ENCODE assay signal across 2 cellular contexts in the genomic region with DNA sequence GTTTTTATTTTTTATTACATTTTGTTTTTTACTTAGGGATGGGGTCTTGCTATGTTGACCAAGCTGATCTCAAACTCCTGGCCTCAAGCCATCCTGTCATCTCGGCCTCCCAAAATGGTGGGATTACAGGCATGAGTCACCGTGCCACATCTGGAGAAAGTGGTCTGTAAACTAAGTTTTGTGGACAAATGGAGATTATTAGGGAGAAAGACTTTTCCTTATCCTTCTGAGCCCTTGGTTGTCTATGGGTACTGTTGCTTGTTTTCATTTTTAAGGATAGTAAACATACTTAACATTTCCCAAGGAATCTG.
A peak's percentile ranks its signal among the peaks of the same experiment; 100 is the strongest.
TF ChIP-seq lines count a peak whose summit lies in the region.

No MANE protein-coding gene starts in this region.

TF ChIP-seq in HEK293, 187 proteins besides CTCF, POLR2A, EP300 and RAD21:
- no peak for TF ChIP-seq ZBTB20 (tag by site-specific recombination; IDR thresholded peaks at IDR 0.05)
- TF ChIP-seq BCL11A (tag by site-specific recombination; IDR thresholded peaks at IDR 0.05; ENCODE audit: low read depth): 0 out of 2 replicates have a peak, but pooled peaks have one; percentile 25
- no peak for TF ChIP-seq ZNF221 (tag by site-specific recombination; IDR thresholded peaks at IDR 0.05; ENCODE audit: borderline replicate concordance)
- peak; percentile 85 for TF ChIP-seq ZSCAN16 (tag by site-specific recombination; IDR thresholded peaks at IDR 0.05)
- TF ChIP-seq, protein P1, sequence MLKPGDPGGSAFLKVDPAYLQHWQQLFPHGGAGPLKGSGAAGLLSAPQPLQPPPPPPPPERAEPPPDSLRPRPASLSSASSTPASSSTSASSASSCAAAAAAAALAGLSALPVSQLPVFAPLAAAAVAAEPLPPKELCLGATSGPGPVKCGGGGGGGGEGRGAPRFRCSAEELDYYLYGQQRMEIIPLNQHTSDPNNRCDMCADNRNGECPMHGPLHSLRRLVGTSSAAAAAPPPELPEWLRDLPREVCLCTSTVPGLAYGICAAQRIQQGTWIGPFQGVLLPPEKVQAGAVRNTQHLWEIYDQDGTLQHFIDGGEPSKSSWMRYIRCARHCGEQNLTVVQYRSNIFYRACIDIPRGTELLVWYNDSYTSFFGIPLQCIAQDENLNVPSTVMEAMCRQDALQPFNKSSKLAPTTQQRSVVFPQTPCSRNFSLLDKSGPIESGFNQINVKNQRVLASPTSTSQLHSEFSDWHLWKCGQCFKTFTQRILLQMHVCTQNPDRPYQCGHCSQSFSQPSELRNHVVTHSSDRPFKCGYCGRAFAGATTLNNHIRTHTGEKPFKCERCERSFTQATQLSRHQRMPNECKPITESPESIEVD (tag by site-specific recombination; IDR thresholded peaks at IDR 0.05): peak; percentile 66; the same call in 1 of the 2 replicates
- TF ChIP-seq, protein P2, sequence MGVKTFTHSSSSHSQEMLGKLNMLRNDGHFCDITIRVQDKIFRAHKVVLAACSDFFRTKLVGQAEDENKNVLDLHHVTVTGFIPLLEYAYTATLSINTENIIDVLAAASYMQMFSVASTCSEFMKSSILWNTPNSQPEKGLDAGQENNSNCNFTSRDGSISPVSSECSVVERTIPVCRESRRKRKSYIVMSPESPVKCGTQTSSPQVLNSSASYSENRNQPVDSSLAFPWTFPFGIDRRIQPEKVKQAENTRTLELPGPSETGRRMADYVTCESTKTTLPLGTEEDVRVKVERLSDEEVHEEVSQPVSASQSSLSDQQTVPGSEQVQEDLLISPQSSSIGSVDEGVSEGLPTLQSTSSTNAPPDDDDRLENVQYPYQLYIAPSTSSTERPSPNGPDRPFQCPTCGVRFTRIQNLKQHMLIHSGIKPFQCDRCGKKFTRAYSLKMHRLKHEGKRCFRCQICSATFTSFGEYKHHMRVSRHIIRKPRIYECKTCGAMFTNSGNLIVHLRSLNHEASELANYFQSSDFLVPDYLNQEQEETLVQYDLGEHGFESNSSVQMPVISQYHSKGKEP (tag by site-specific recombination; IDR thresholded peaks at IDR 0.05): 0 out of 2 replicates have a peak, but pooled peaks have one; percentile 8
- TF ChIP-seq ZNF311 (tag by site-specific recombination; IDR thresholded peaks at IDR 0.05; ENCODE audit: borderline replicate concordance): no peak
- peak; percentile 76 for TF ChIP-seq PRDM1 (tag by site-specific recombination; IDR thresholded peaks at IDR 0.05)
- 0 out of 2 replicates have a peak, but pooled peaks have one; percentile 6 for TF ChIP-seq MZF1 (tag by site-specific recombination; IDR thresholded peaks at IDR 0.05; ENCODE audit: borderline replicate concordance)
- TF ChIP-seq ZNF335 (tag by site-specific recombination; conservative IDR thresholded peaks at IDR 0.05): 0 out of 2 replicates have a peak, but pooled peaks have one; percentile 2
- no peak for TF ChIP-seq ZNF530 (tag by site-specific recombination; IDR thresholded peaks at IDR 0.05; ENCODE audit: low read depth)
- TF ChIP-seq, protein P3, sequence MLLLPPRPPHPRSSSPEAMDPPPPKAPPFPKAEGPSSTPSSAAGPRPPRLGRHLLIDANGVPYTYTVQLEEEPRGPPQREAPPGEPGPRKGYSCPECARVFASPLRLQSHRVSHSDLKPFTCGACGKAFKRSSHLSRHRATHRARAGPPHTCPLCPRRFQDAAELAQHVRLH (tag by site-specific recombination; IDR thresholded peaks at IDR 0.05): 0 out of 2 replicates have a peak, but pooled peaks have one; percentile 31
- no peak for TF ChIP-seq ZNF324 (tag by site-specific recombination; IDR thresholded peaks at IDR 0.05)
- TF ChIP-seq ZNF121 (tag by site-specific recombination; IDR thresholded peaks at IDR 0.05): peak; percentile 57; the same call in 1 of the 2 replicates
TF ChIP-seq in HEK293: peak in this region for 9.

TF ChIP-seq in GM12878, 131 proteins besides CTCF, POLR2A, EP300 and RAD21:
- TF ChIP-seq FOXM1 (IDR thresholded peaks at IDR 0.05; ENCODE audit: low read depth, low read length) (no peak), IKZF2 (IDR thresholded peaks at IDR 0.05) (0 out of 4 replicates have a peak, but pooled peaks of 1 of the 2 experiments have one; percentile 4)
